34 cellular contexts compared by ENCODE assay signal in the genomic region with DNA sequence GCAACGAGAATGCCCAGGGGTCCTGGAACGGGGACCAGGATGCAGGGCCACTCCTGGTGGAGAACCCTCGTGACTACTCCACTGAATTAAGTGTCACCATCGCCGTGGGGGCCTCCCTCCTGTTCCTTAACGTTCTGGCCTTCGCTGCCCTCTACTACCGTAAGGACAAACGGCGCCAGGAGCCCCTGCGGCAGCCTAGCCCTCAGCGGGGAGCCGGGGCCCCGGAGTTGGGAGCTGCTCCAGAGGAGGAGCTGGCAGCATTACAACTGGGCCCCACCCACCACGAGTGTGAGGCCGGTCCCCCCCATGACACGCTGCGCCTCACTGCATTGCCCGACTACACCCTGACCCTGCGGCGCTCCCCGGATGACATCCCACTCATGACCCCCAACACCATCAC. TPM values are rescaled to one million over a fixed set of nuclear protein-coding genes. Genes with fewer than 3 reads are reported as not detected.
"Had no signal": no experiment of that assay in that cellular context is flagged by ENCODE, and none has a peak within 500 bp of the region (broad histone marks: within the 10 kb centered on the region; RNA-seq: fewer than 3 reads in every experiment).

No MANE protein-coding gene starts in this region.

- H3K9me3 Mint-ChIP-seq: activated B cell treated with CpG ODN at 0.5 μM for 24 hours; activated CD4-positive, alpha-beta memory T cell treated with anti-CD3 and anti-CD28 coated beads, Interleukin-2, amount 10 ng/mL, durations not matched to agents 7 days and 5 days; activated CD4-positive, alpha-beta T cell treated with anti-CD3 and anti-CD28 coated beads, Interleukin-2, amount 10 ng/mL, durations not matched to agents 7 days and 5 days; activated naive CD4-positive, alpha-beta T cell treated with anti-CD3 and anti-CD28 coated beads, Interleukin-2, amount 10 ng/mL, durations not matched to agents 7 days and 5 days; activated naive CD4-positive, alpha-beta T cell treated with anti-CD3 and anti-CD28 coated beads, Interleukin-2, amount 50 U/mL, for 24 hours; activated naive CD8-positive, alpha-beta T cell treated with anti-CD3 and anti-CD28 coated beads, Interleukin-2, amount 10 ng/mL, durations not matched to agents 7 days and 5 days; activated naive CD8-positive, alpha-beta T cell treated with anti-CD3 and anti-CD28 coated beads, Interleukin-2, amount 50 U/mL, for 24 hours; activated T-cell treated with anti-CD3 and anti-CD28 coated beads, Interleukin-2, amount 50 U/mL, for 24 hours; activated T-helper 2 cell treated with anti-CD3 and anti-CD28 coated beads, Interferon-gamma antibody, Interleukin-2, Interleukin-4, amounts not matched to agents 10 μg/mL and 5 μg/mL and 100 μg/mL, durations not matched to agents 14 hours and 24 hours and 36 hours; central memory CD8-positive, alpha-beta T cell; T-cell had no signal

- H3K27me3 Mint-ChIP-seq: activated B cell treated with CpG ODN at 0.5 μM for 24 hours; activated CD4-positive, alpha-beta memory T cell treated with anti-CD3 and anti-CD28 coated beads, Interleukin-2, amount 10 ng/mL, durations not matched to agents 7 days and 5 days; activated CD4-positive, alpha-beta T cell treated with anti-CD3 and anti-CD28 coated beads for 36 hours; activated CD4-positive, alpha-beta T cell treated with anti-CD3 and anti-CD28 coated beads, Interleukin-2, amount 10 ng/mL, durations not matched to agents 7 days and 5 days; activated CD8-positive, alpha-beta memory T cell treated with anti-CD3 and anti-CD28 coated beads, Interleukin-2, amount 10 ng/mL, durations not matched to agents 7 days and 5 days; activated naive CD4-positive, alpha-beta T cell treated with anti-CD3 and anti-CD28 coated beads, Interleukin-2, amount 10 ng/mL, durations not matched to agents 7 days and 5 days; activated naive CD4-positive, alpha-beta T cell treated with anti-CD3 and anti-CD28 coated beads, Interleukin-2, amount 50 U/mL, for 24 hours; activated naive CD8-positive, alpha-beta T cell; activated naive CD8-positive, alpha-beta T cell treated with anti-CD3 and anti-CD28 coated beads, Interleukin-2, amount 10 ng/mL, durations not matched to agents 7 days and 5 days; activated naive CD8-positive, alpha-beta T cell treated with anti-CD3 and anti-CD28 coated beads, Interleukin-2, amount 50 U/mL, for 24 hours; brain; central memory CD8-positive, alpha-beta T cell; T-helper 17 cell had no signal

- H3K4me3 Mint-ChIP-seq: activated B cell treated with CpG ODN at 0.5 μM for 24 hours; activated CD4-positive, alpha-beta memory T cell treated with anti-CD3 and anti-CD28 coated beads, Interleukin-2, amount 10 ng/mL, durations not matched to agents 7 days and 5 days; activated CD4-positive, alpha-beta T cell treated with anti-CD3 and anti-CD28 coated beads for 36 hours; activated CD4-positive, alpha-beta T cell treated with anti-CD3 and anti-CD28 coated beads, Interleukin-2, amount 10 ng/mL, durations not matched to agents 7 days and 5 days; activated CD8-positive, alpha-beta memory T cell treated with anti-CD3 and anti-CD28 coated beads, Interleukin-2, amount 10 ng/mL, durations not matched to agents 7 days and 5 days; activated CD8-positive, alpha-beta T cell treated with anti-CD3 and anti-CD28 coated beads, Interleukin-2, amount 10 ng/mL, durations not matched to agents 7 days and 5 days; activated naive CD4-positive, alpha-beta T cell treated with anti-CD3 and anti-CD28 coated beads, Interleukin-2, amount 10 ng/mL, durations not matched to agents 7 days and 5 days; activated naive CD4-positive, alpha-beta T cell treated with anti-CD3 and anti-CD28 coated beads, Interleukin-2, amount 50 U/mL, for 24 hours; activated naive CD8-positive, alpha-beta T cell; activated naive CD8-positive, alpha-beta T cell treated with anti-CD3 and anti-CD28 coated beads, Interleukin-2, amount 10 ng/mL, durations not matched to agents 7 days and 5 days; activated naive CD8-positive, alpha-beta T cell treated with anti-CD3 and anti-CD28 coated beads, Interleukin-2, amount 50 U/mL, for 24 hours; activated T-cell treated with anti-CD3 and anti-CD28 coated beads, Interleukin-2, amount 50 U/mL, for 24 hours; brain; central memory CD8-positive, alpha-beta T cell; T-cell; T-helper 17 cell had no signal

- H3K27ac ChIP-seq: ascending aorta, VCaP had no signal

- ATAC-seq: activated CD4-positive, alpha-beta T cell treated with anti-CD3 and anti-CD28 coated beads for 36 hours; activated CD8-positive, alpha-beta memory T cell treated with anti-CD3 and anti-CD28 coated beads, Interleukin-2, amount 10 ng/mL, durations not matched to agents 7 days and 5 days; activated CD8-positive, alpha-beta T cell treated with anti-CD3 and anti-CD28 coated beads, Interleukin-2, amount 10 ng/mL, durations not matched to agents 7 days and 5 days; activated naive CD8-positive, alpha-beta T cell treated with anti-CD3 and anti-CD28 coated beads, Interleukin-2, amount 50 U/mL, for 24 hours; T-cell; T-helper 17 cell had no signal

- DNase-seq: activated B cell treated with CpG ODN at 0.5 μM for 24 hours; activated CD4-positive, alpha-beta memory T cell treated with anti-CD3 and anti-CD28 coated beads, Interleukin-2, amount 10 ng/mL, durations not matched to agents 7 days and 5 days; activated CD4-positive, alpha-beta T cell treated with anti-CD3 and anti-CD28 coated beads for 1 hour; activated CD4-positive, alpha-beta T cell treated with anti-CD3 and anti-CD28 coated beads for 36 hours; activated CD4-positive, alpha-beta T cell treated with anti-CD3 and anti-CD28 coated beads for 48 hours; activated CD4-positive, alpha-beta T cell treated with anti-CD3 and anti-CD28 coated beads, Interleukin-2, amount 10 ng/mL, durations not matched to agents 7 days and 5 days; activated CD4-positive, alpha-beta T cell treated with anti-CD3 and anti-CD28 coated beads, Interleukin-2, amount 50 U/mL, for 48 hours; activated CD8-positive, alpha-beta memory T cell treated with anti-CD3 and anti-CD28 coated beads for 24 hours; activated CD8-positive, alpha-beta memory T cell treated with anti-CD3 and anti-CD28 coated beads, Interleukin-2, amount 10 ng/mL, durations not matched to agents 7 days and 5 days; activated CD8-positive, alpha-beta memory T cell treated with anti-CD3 and anti-CD28 coated beads, Interleukin-2, amount 50 U/mL, for 48 hours; activated CD8-positive, alpha-beta T cell treated with anti-CD3 and anti-CD28 coated beads, Interleukin-2, amount 10 ng/mL, durations not matched to agents 7 days and 5 days; activated effector memory CD4-positive, alpha-beta T cell treated with Interleukin-2 at 50 U/mL for 16 hours; activated gamma-delta T cell; activated naive CD4-positive, alpha-beta T cell treated with anti-CD3 and anti-CD28 coated beads, Interleukin-2, amount 10 ng/mL, durations not matched to agents 7 days and 5 days; activated naive CD4-positive, alpha-beta T cell treated with Interleukin-2 at 50 U/mL for 16 hours; activated naive CD8-positive, alpha-beta T cell treated with anti-CD3 and anti-CD28 coated beads, Interleukin-2, amount 10 ng/mL, durations not matched to agents 7 days and 5 days; activated naive CD8-positive, alpha-beta T cell treated with anti-CD3 and anti-CD28 coated beads, Interleukin-2, amount 50 U/mL, for 24 hours; activated T-cell treated with anti-CD3 and anti-CD28 coated beads, Interleukin-2, amount 50 U/mL, for 24 hours; activated T-cell treated with anti-CD3 and anti-CD28 coated beads, Interleukin-2, amount 50 U/mL, for 48 hours; amygdala; anterior cingulate cortex; caudate nucleus; T-cell; T-helper 17 cell had no signal

- H3K27ac Mint-ChIP-seq: activated B cell treated with CpG ODN at 0.5 μM for 24 hours; activated CD4-positive, alpha-beta memory T cell treated with anti-CD3 and anti-CD28 coated beads, Interleukin-2, amount 10 ng/mL, durations not matched to agents 7 days and 5 days; activated CD4-positive, alpha-beta T cell treated with anti-CD3 and anti-CD28 coated beads for 36 hours; activated CD4-positive, alpha-beta T cell treated with anti-CD3 and anti-CD28 coated beads, Interleukin-2, amount 10 ng/mL, durations not matched to agents 7 days and 5 days; activated CD8-positive, alpha-beta memory T cell treated with anti-CD3 and anti-CD28 coated beads, Interleukin-2, amount 10 ng/mL, durations not matched to agents 7 days and 5 days; activated CD8-positive, alpha-beta T cell treated with anti-CD3 and anti-CD28 coated beads, Interleukin-2, amount 10 ng/mL, durations not matched to agents 7 days and 5 days; activated naive CD4-positive, alpha-beta T cell treated with anti-CD3 and anti-CD28 coated beads, Interleukin-2, amount 10 ng/mL, durations not matched to agents 7 days and 5 days; activated naive CD4-positive, alpha-beta T cell treated with anti-CD3 and anti-CD28 coated beads, Interleukin-2, amount 50 U/mL, for 24 hours; activated naive CD8-positive, alpha-beta T cell; activated naive CD8-positive, alpha-beta T cell treated with anti-CD3 and anti-CD28 coated beads, Interleukin-2, amount 10 ng/mL, durations not matched to agents 7 days and 5 days; activated naive CD8-positive, alpha-beta T cell treated with anti-CD3 and anti-CD28 coated beads, Interleukin-2, amount 50 U/mL, for 24 hours; activated T-cell treated with anti-CD3 and anti-CD28 coated beads, Interleukin-2, amount 50 U/mL, for 24 hours; activated T-helper 2 cell treated with anti-CD3 and anti-CD28 coated beads, Interferon-gamma antibody, Interleukin-2, Interleukin-4, amounts not matched to agents 10 μg/mL and 5 μg/mL and 100 μg/mL, durations not matched to agents 14 hours and 24 hours and 36 hours; T-cell; T-helper 17 cell had no signal

RNA-seq across cellular contexts. Expression of gene GJB1, which starts 53.4 kb away (rescaled TPM):
- total RNA-seq: activated B cell treated with CpG ODN at 0.5 μM for 24 hours; activated CD4-positive, alpha-beta memory T cell treated with anti-CD3 and anti-CD28 coated beads, Interleukin-2, amount 10 ng/mL, durations not matched to agents 7 days and 5 days; activated CD4-positive, alpha-beta T cell treated with anti-CD3 and anti-CD28 coated beads for 36 hours; activated CD4-positive, alpha-beta T cell treated with anti-CD3 and anti-CD28 coated beads, Interleukin-2, amount 10 ng/mL, durations not matched to agents 7 days and 5 days; activated CD8-positive, alpha-beta memory T cell treated with anti-CD3 and anti-CD28 coated beads, Interleukin-2, amount 10 ng/mL, durations not matched to agents 7 days and 5 days; activated CD8-positive, alpha-beta T cell treated with anti-CD3 and anti-CD28 coated beads, Interleukin-2, amount 10 ng/mL, durations not matched to agents 7 days and 5 days; activated T-helper 2 cell treated with anti-CD3 and anti-CD28 coated beads, Interferon-gamma antibody, Interleukin-2, Interleukin-4, amounts not matched to agents 10 μg/mL and 5 μg/mL and 100 μg/mL, durations not matched to agents 14 hours and 24 hours and 36 hours; ascending aorta; bronchial epithelial cell; cardiac muscle cell; T-helper 1 cell treated with Interleukin-12 subunit alpha and Interleukin-12 subunit beta and Interleukin-4 antibody, amounts not matched to agents 30 ng/mL and 1 ng/mL, for 36 hours; T-helper 17 cell had no signal

RNA-seq across cellular contexts. Expression of gene IL2RG, which starts 58.2 kb away (rescaled TPM):
- total RNA-seq: bronchial epithelial cell, cardiac muscle cell had no signal
